Comparison of ENCODE assay signal across 33 cellular contexts in the genomic region with DNA sequence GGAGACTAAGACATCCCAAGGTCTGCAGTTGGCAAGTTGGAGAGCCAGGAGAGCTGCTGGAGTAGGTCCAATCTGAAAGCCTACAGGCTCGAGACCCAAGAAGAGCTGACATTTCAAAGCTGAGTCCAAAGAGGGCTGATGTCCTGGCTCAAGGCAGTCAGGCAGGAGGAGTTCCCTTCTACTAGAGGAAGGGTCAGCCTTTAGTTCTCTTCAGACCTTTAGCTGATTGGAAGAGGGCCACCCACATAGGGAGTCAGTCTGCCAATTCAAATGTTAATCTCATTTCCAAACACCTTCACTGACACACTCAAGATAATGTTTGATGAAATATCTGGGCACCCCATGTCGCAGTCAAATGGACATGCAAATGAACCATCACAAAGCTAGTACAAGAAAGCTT.
"Had no signal": no experiment of that assay in that cellular context is flagged by ENCODE, and none has a peak within 500 bp of the region (broad histone marks: within the 10 kb centered on the region; RNA-seq: fewer than 3 reads in every experiment).

No MANE protein-coding gene starts in this region.

- ATAC-seq: activated CD4-positive, alpha-beta T cell treated with anti-CD3 and anti-CD28 coated beads for 36 hours; activated CD4-positive, CD25-positive, alpha-beta regulatory T cell treated with anti-CD3 and anti-CD28 coated beads, Interleukin-2, amount 50 U/mL, for 24 hours; activated CD8-positive, alpha-beta memory T cell treated with anti-CD3 and anti-CD28 coated beads, Interleukin-2, amount 10 ng/mL, durations not matched to agents 7 days and 5 days; activated CD8-positive, alpha-beta T cell treated with anti-CD3 and anti-CD28 coated beads, Interleukin-2, amount 10 ng/mL, durations not matched to agents 7 days and 5 days; activated naive CD8-positive, alpha-beta T cell treated with anti-CD3 and anti-CD28 coated beads, Interleukin-2, amount 50 U/mL, for 24 hours; T-helper 17 cell had no signal

- H3K36me3 Mint-ChIP-seq: activated CD8-positive, alpha-beta memory T cell treated with anti-CD3 and anti-CD28 coated beads, Interleukin-2, amount 10 ng/mL, durations not matched to agents 7 days and 5 days; activated naive CD4-positive, alpha-beta T cell treated with anti-CD3 and anti-CD28 coated beads, Interleukin-2, amount 10 ng/mL, durations not matched to agents 7 days and 5 days; activated naive CD4-positive, alpha-beta T cell treated with anti-CD3 and anti-CD28 coated beads, Interleukin-2, amount 50 U/mL, for 24 hours; activated naive CD8-positive, alpha-beta T cell; activated naive CD8-positive, alpha-beta T cell treated with anti-CD3 and anti-CD28 coated beads, Interleukin-2, amount 10 ng/mL, durations not matched to agents 7 days and 5 days; brain had no signal

- H3K36me3 ChIP-seq: ascending aorta, cardiac muscle cell had no signal

- H3K27ac ChIP-seq: ascending aorta, cardiac muscle cell, VCaP had no signal

- H3K4me3 ChIP-seq: ascending aorta, cardiac muscle cell had no signal

- H3K9me3 Mint-ChIP-seq: activated CD4-positive, alpha-beta memory T cell treated with anti-CD3 and anti-CD28 coated beads, Interleukin-2, amount 10 ng/mL, durations not matched to agents 7 days and 5 days; activated CD4-positive, alpha-beta T cell treated with anti-CD3 and anti-CD28 coated beads, Interleukin-2, amount 10 ng/mL, durations not matched to agents 7 days and 5 days; activated naive CD4-positive, alpha-beta T cell treated with anti-CD3 and anti-CD28 coated beads, Interleukin-2, amount 10 ng/mL, durations not matched to agents 7 days and 5 days; activated naive CD4-positive, alpha-beta T cell treated with anti-CD3 and anti-CD28 coated beads, Interleukin-2, amount 50 U/mL, for 24 hours; activated naive CD8-positive, alpha-beta T cell treated with anti-CD3 and anti-CD28 coated beads, Interleukin-2, amount 10 ng/mL, durations not matched to agents 7 days and 5 days; activated naive CD8-positive, alpha-beta T cell treated with anti-CD3 and anti-CD28 coated beads, Interleukin-2, amount 50 U/mL, for 24 hours; activated T-cell treated with anti-CD3 and anti-CD28 coated beads, Interleukin-2, amount 50 U/mL, for 24 hours; central memory CD8-positive, alpha-beta T cell; T-helper 2 cell treated with Interferon-gamma antibody and Interleukin-4, amounts not matched to agents 5 μg/mL and 100 μg/mL, for 36 hours had no signal

- H3K4me3 Mint-ChIP-seq: activated CD4-positive, alpha-beta memory T cell treated with anti-CD3 and anti-CD28 coated beads, Interleukin-2, amount 10 ng/mL, durations not matched to agents 7 days and 5 days; activated CD4-positive, alpha-beta T cell treated with anti-CD3 and anti-CD28 coated beads for 36 hours; activated CD4-positive, alpha-beta T cell treated with anti-CD3 and anti-CD28 coated beads, Interleukin-2, amount 10 ng/mL, durations not matched to agents 7 days and 5 days; activated CD8-positive, alpha-beta memory T cell treated with anti-CD3 and anti-CD28 coated beads, Interleukin-2, amount 10 ng/mL, durations not matched to agents 7 days and 5 days; activated CD8-positive, alpha-beta T cell treated with anti-CD3 and anti-CD28 coated beads, Interleukin-2, amount 10 ng/mL, durations not matched to agents 7 days and 5 days; activated naive CD4-positive, alpha-beta T cell treated with anti-CD3 and anti-CD28 coated beads, Interleukin-2, amount 10 ng/mL, durations not matched to agents 7 days and 5 days; activated naive CD4-positive, alpha-beta T cell treated with anti-CD3 and anti-CD28 coated beads, Interleukin-2, amount 50 U/mL, for 24 hours; activated naive CD8-positive, alpha-beta T cell; activated naive CD8-positive, alpha-beta T cell treated with anti-CD3 and anti-CD28 coated beads, Interleukin-2, amount 10 ng/mL, durations not matched to agents 7 days and 5 days; activated naive CD8-positive, alpha-beta T cell treated with anti-CD3 and anti-CD28 coated beads, Interleukin-2, amount 50 U/mL, for 24 hours; activated T-cell treated with anti-CD3 and anti-CD28 coated beads, Interleukin-2, amount 50 U/mL, for 24 hours; brain; central memory CD8-positive, alpha-beta T cell; T-helper 17 cell; T-helper 2 cell treated with Interferon-gamma antibody and Interleukin-4, amounts not matched to agents 5 μg/mL and 100 μg/mL, for 36 hours had no signal

- DNase-seq: activated CD4-positive, alpha-beta memory T cell treated with anti-CD3 and anti-CD28 coated beads, Interleukin-2, amount 10 ng/mL, durations not matched to agents 7 days and 5 days; activated CD4-positive, alpha-beta T cell treated with anti-CD3 and anti-CD28 coated beads for 1 hour; activated CD4-positive, alpha-beta T cell treated with anti-CD3 and anti-CD28 coated beads for 36 hours; activated CD4-positive, alpha-beta T cell treated with anti-CD3 and anti-CD28 coated beads for 48 hours; activated CD4-positive, alpha-beta T cell treated with anti-CD3 and anti-CD28 coated beads, Interleukin-2, amount 10 ng/mL, durations not matched to agents 7 days and 5 days; activated CD4-positive, alpha-beta T cell treated with anti-CD3 and anti-CD28 coated beads, Interleukin-2, amount 50 U/mL, for 48 hours; activated CD4-positive, CD25-positive, alpha-beta regulatory T cell; activated CD8-positive, alpha-beta memory T cell treated with anti-CD3 and anti-CD28 coated beads for 24 hours; activated CD8-positive, alpha-beta memory T cell treated with anti-CD3 and anti-CD28 coated beads, Interleukin-2, amount 10 ng/mL, durations not matched to agents 7 days and 5 days; activated CD8-positive, alpha-beta memory T cell treated with anti-CD3 and anti-CD28 coated beads, Interleukin-2, amount 50 U/mL, for 48 hours; activated CD8-positive, alpha-beta T cell treated with anti-CD3 and anti-CD28 coated beads, Interleukin-2, amount 10 ng/mL, durations not matched to agents 7 days and 5 days; activated effector memory CD4-positive, alpha-beta T cell treated with Interleukin-2 at 50 U/mL for 16 hours; activated gamma-delta T cell; activated naive CD4-positive, alpha-beta T cell treated with anti-CD3 and anti-CD28 coated beads, Interleukin-2, amount 10 ng/mL, durations not matched to agents 7 days and 5 days; activated naive CD4-positive, alpha-beta T cell treated with Interleukin-2 at 50 U/mL for 16 hours; activated naive CD8-positive, alpha-beta T cell treated with anti-CD3 and anti-CD28 coated beads, Interleukin-2, amount 10 ng/mL, durations not matched to agents 7 days and 5 days; activated naive CD8-positive, alpha-beta T cell treated with anti-CD3 and anti-CD28 coated beads, Interleukin-2, amount 50 U/mL, for 24 hours; activated T-cell treated with anti-CD3 and anti-CD28 coated beads, Interleukin-2, amount 50 U/mL, for 24 hours; activated T-cell treated with anti-CD3 and anti-CD28 coated beads, Interleukin-2, amount 50 U/mL, for 48 hours; amygdala; anterior cingulate cortex; T-helper 17 cell; T-helper 9 cell had no signal

- H3K4me1 Mint-ChIP-seq: activated CD4-positive, alpha-beta memory T cell treated with anti-CD3 and anti-CD28 coated beads, Interleukin-2, amount 10 ng/mL, durations not matched to agents 7 days and 5 days; activated CD4-positive, alpha-beta T cell treated with anti-CD3 and anti-CD28 coated beads for 36 hours; activated CD4-positive, alpha-beta T cell treated with anti-CD3 and anti-CD28 coated beads, Interleukin-2, amount 10 ng/mL, durations not matched to agents 7 days and 5 days; activated CD8-positive, alpha-beta memory T cell treated with anti-CD3 and anti-CD28 coated beads, Interleukin-2, amount 10 ng/mL, durations not matched to agents 7 days and 5 days; activated naive CD4-positive, alpha-beta T cell treated with anti-CD3 and anti-CD28 coated beads, Interleukin-2, amount 10 ng/mL, durations not matched to agents 7 days and 5 days; activated naive CD4-positive, alpha-beta T cell treated with anti-CD3 and anti-CD28 coated beads, Interleukin-2, amount 50 U/mL, for 24 hours; activated naive CD8-positive, alpha-beta T cell treated with anti-CD3 and anti-CD28 coated beads, Interleukin-2, amount 10 ng/mL, durations not matched to agents 7 days and 5 days; activated naive CD8-positive, alpha-beta T cell treated with anti-CD3 and anti-CD28 coated beads, Interleukin-2, amount 50 U/mL, for 24 hours; brain; central memory CD8-positive, alpha-beta T cell; T-helper 17 cell had no signal

- H3K27ac Mint-ChIP-seq: activated CD4-positive, alpha-beta memory T cell treated with anti-CD3 and anti-CD28 coated beads, Interleukin-2, amount 10 ng/mL, durations not matched to agents 7 days and 5 days; activated CD4-positive, alpha-beta T cell treated with anti-CD3 and anti-CD28 coated beads for 36 hours; activated CD4-positive, alpha-beta T cell treated with anti-CD3 and anti-CD28 coated beads, Interleukin-2, amount 10 ng/mL, durations not matched to agents 7 days and 5 days; activated CD8-positive, alpha-beta memory T cell treated with anti-CD3 and anti-CD28 coated beads, Interleukin-2, amount 10 ng/mL, durations not matched to agents 7 days and 5 days; activated CD8-positive, alpha-beta T cell treated with anti-CD3 and anti-CD28 coated beads, Interleukin-2, amount 10 ng/mL, durations not matched to agents 7 days and 5 days; activated naive CD4-positive, alpha-beta T cell treated with anti-CD3 and anti-CD28 coated beads, Interleukin-2, amount 10 ng/mL, durations not matched to agents 7 days and 5 days; activated naive CD4-positive, alpha-beta T cell treated with anti-CD3 and anti-CD28 coated beads, Interleukin-2, amount 50 U/mL, for 24 hours; activated naive CD8-positive, alpha-beta T cell; activated naive CD8-positive, alpha-beta T cell treated with anti-CD3 and anti-CD28 coated beads, Interleukin-2, amount 10 ng/mL, durations not matched to agents 7 days and 5 days; activated naive CD8-positive, alpha-beta T cell treated with anti-CD3 and anti-CD28 coated beads, Interleukin-2, amount 50 U/mL, for 24 hours; activated T-cell treated with anti-CD3 and anti-CD28 coated beads, Interleukin-2, amount 50 U/mL, for 24 hours; activated T-helper 2 cell treated with anti-CD3 and anti-CD28 coated beads, Interferon-gamma antibody, Interleukin-2, Interleukin-4, amounts not matched to agents 10 μg/mL and 5 μg/mL and 100 μg/mL, durations not matched to agents 14 hours and 24 hours and 36 hours; T-helper 17 cell; T-helper 2 cell treated with Interferon-gamma antibody and Interleukin-4, amounts not matched to agents 5 μg/mL and 100 μg/mL, for 36 hours had no signal

- H3K9me3 ChIP-seq: ascending aorta had no signal

- H3K4me1 ChIP-seq: ascending aorta had no signal

- H3K27me3 ChIP-seq: ascending aorta, cardiac muscle cell had no signal

- H3K27me3 Mint-ChIP-seq: activated CD4-positive, alpha-beta memory T cell treated with anti-CD3 and anti-CD28 coated beads, Interleukin-2, amount 10 ng/mL, durations not matched to agents 7 days and 5 days; activated CD8-positive, alpha-beta memory T cell treated with anti-CD3 and anti-CD28 coated beads, Interleukin-2, amount 10 ng/mL, durations not matched to agents 7 days and 5 days; activated naive CD4-positive, alpha-beta T cell treated with anti-CD3 and anti-CD28 coated beads, Interleukin-2, amount 10 ng/mL, durations not matched to agents 7 days and 5 days; activated naive CD8-positive, alpha-beta T cell treated with anti-CD3 and anti-CD28 coated beads, Interleukin-2, amount 10 ng/mL, durations not matched to agents 7 days and 5 days; activated naive CD8-positive, alpha-beta T cell treated with anti-CD3 and anti-CD28 coated beads, Interleukin-2, amount 50 U/mL, for 24 hours; activated T-cell treated with anti-CD3 and anti-CD28 coated beads, Interleukin-2, amount 50 U/mL, for 24 hours had no signal
